In the genomic region with DNA sequence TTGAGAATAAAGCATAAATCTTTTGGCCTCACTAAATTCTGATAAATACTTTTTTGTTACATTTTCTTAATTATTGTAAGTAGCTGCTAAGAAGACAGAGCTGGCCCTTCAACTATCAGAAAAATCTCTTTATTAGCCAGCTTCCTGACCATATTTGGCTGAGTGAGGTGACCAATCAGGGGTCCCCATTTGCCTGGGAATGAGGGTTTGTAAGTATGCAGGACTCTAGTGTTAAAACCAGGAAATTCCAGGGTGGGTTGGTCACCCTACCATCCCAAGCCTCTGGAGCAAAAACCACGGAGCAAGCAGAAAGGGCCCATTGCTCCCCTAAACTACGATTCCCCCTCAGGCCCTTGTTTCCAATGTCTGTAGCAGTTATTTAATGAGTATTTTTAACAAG, we compare ENCODE assay signal across 21 cellular contexts.
DNase-seq lines count a peak whose midpoint lies in the region; TF ChIP-seq lines count a peak whose summit lies in the region.
"Had no signal": no experiment of that assay in that cellular context is flagged by ENCODE, and none has a peak within 500 bp of the region (broad histone marks: within the 10 kb centered on the region; RNA-seq: fewer than 3 reads in every experiment).

No MANE protein-coding gene starts in this region.

- peak; percentile 83 for DNase-seq in AG10803 (ENCODE audit: low read depth)
- peak; percentile 65 for DNase-seq in HS-27A (ENCODE audit: low read depth)
- peak; percentile 7 for DNase-seq in dermis blood vessel endothelial cell
- DNase-seq in myocyte (ENCODE audit: low read depth) = peak; percentile 33
- DNase-seq in NCI-H1436 (lab: John Stamatoyannopoulos, UW) = no peak
- no peak for DNase-seq in hippocampal formation (lab: John Stamatoyannopoulos, UW)
- DNase-seq in NCI-H146 (lab: John Stamatoyannopoulos, UW) = no peak
- DNase-seq in GM19238 (ENCODE audit: insufficient read length, low spot score) = no peak
- DNase-seq: activated CD4-positive, alpha-beta T cell treated with anti-CD3 and anti-CD28 coated beads, Interleukin-2, amount 10 ng/mL, durations not matched to agents 24 days and 14 days; activated naive CD4-positive, alpha-beta T cell treated with anti-CD3 and anti-CD28 coated beads for 36 hours; BE2C; body of pancreas; GF-D8; lower lobe of right lung; MG63; naive thymus-derived CD4-positive, alpha-beta T cell; NCI-H187; NK-92 treated with Interleukin-12 subunit alpha and Interleukin-12 subunit beta, amount 100 ng/mL, for 24 hours; small intestine; SW 1271; uterus had no signal

- H3K4me3 ChIP-seq in AG10803 (ENCODE audit: low read length) = no peak overlapping the region
- H3K4me3 ChIP-seq: body of pancreas, lower lobe of right lung, MG63, uterus had no signal

- no peak for TF ChIP-seq CTCF in AG10803 (conservative IDR thresholded peaks at IDR 0.05; ENCODE audit: low read length)

Comparison
In these comparisons a context has a peak if more than half of its experiments do, and no peak if none do; other contexts are left out.
1. DNase-seq: peak in AG10803 (single experiment), HS-27A (single experiment), dermis blood vessel endothelial cell (single experiment) and myocyte (single experiment); none in NCI-H1436 (single experiment), hippocampal formation (0 of 2), NCI-H146 (single experiment) and GM19238 (single experiment).